8 cellular contexts compared by ENCODE assay signal in genomic region chr2:120344214-120344990, GRCh38. TPM values are rescaled to one million over a fixed set of nuclear protein-coding genes. Genes with fewer than 3 reads are reported as not detected.
DNase-seq lines count a peak whose midpoint lies in the region; TF ChIP-seq lines count a peak whose summit lies in the region.

No MANE protein-coding gene starts in this region.

- H3K4me1 ChIP-seq in BLaER1, result peaks cover 51% of the 10 kb centered on the region
- H3K4me1 ChIP-seq in MM.1S (ENCODE audit: low read length), result 0 out of 2 replicates have a peak, but pooled peaks cover 8% of the 10 kb centered on the region
- H3K4me1 ChIP-seq in muscle layer of duodenum (ENCODE audit: control insufficient read depth in 1 of 2, insufficient read depth in 2 of 2, low read length in 2 of 2), result peaks cover 0 to 41% of the 10 kb centered on the region in 2 donors

- no peaks in the 10 kb centered on the region for H3K9me3 ChIP-seq in BLaER1
- no peaks in the 10 kb centered on the region for H3K9me3 ChIP-seq in MM.1S (replicated peaks; ENCODE audit: insufficient read depth, low read length)
- H3K9me3 ChIP-seq in muscle layer of duodenum (ENCODE audit: control insufficient read depth in 1 of 2, low read length in 2 of 2), result no peaks in the 10 kb centered on the region

- peak overlapping the region; percentile 34; the same call in 1 of the 2 replicates for H3K9ac ChIP-seq in BLaER1
- H3K9ac ChIP-seq in MM.1S (ENCODE audit: low read length), result no peak overlapping the region

- H2AFZ ChIP-seq in MM.1S (ENCODE audit: low read length), result no peak overlapping the region

- H3K79me2 ChIP-seq in MM.1S (ENCODE audit: low read length), result no peaks in the 10 kb centered on the region

- DNase-seq in MM.1S (no peak), dermis blood vessel endothelial cell (peak; percentile 39), NCI-H128 (lab: John Stamatoyannopoulos, UW; ENCODE audit: unreplicated experiment) (no peak), HK-2 (ENCODE audit: unreplicated experiment) (no peak), cerebellar nuclear complex (lab: John Stamatoyannopoulos, UW) (no peak)
- DNase-seq in activated effector memory CD4-positive, alpha-beta T cell treated with anti-CD3 and anti-CD28 coated beads, Interleukin-2, amount 50 U/mL, for 16 hours, result no peak

- H3K36me3 ChIP-seq in BLaER1 (no peaks in the 10 kb centered on the region), MM.1S (replicated peaks; ENCODE audit: insufficient read depth, low read length) (no peaks in the 10 kb centered on the region), muscle layer of duodenum (ENCODE audit: control insufficient read depth in 1 of 2, insufficient read depth in 2 of 2, low read length in 2 of 2) (no peaks in the 10 kb centered on the region)

- peak overlapping the region; percentile 76 for H3K4me3 ChIP-seq in BLaER1
- H3K4me3 ChIP-seq in MM.1S (ENCODE audit: low read length), result peak overlapping the region; percentile 7; the same call in 1 of the 2 replicates
- peak overlapping the region; percentile 11 to 64 for H3K4me3 ChIP-seq in muscle layer of duodenum (ENCODE audit: low read depth in 1 of 2, low read length in 2 of 2)

- H3K4me2 ChIP-seq in BLaER1 (peak overlapping the region; percentile 100), MM.1S (ENCODE audit: low read depth, low read length) (peak overlapping the region; percentile 47; the same call in 1 of the 2 replicates)

- no peak for TF ChIP-seq CTCF in MM.1S (IDR thresholded peaks at IDR 0.05; ENCODE audit: low read length)

- no peaks in the 10 kb centered on the region for H3K9me2 ChIP-seq in MM.1S (replicated peaks; ENCODE audit: insufficient read depth, low read length)

- H4K20me1 ChIP-seq in BLaER1 (peaks cover 55% of the 10 kb centered on the region), MM.1S (ENCODE audit: insufficient read depth, low read length) (no peaks in the 10 kb centered on the region)

- H3K27ac ChIP-seq in BLaER1 (no peak overlapping the region), MM.1S (ENCODE audit: low read length) (no peak overlapping the region), muscle layer of duodenum (ENCODE audit: low read length) (no peak overlapping the region)

- H3K27me3 ChIP-seq in BLaER1 (peaks cover 91% of the 10 kb centered on the region), MM.1S (replicated peaks; ENCODE audit: insufficient read depth, low read length) (peaks cover 44% of the 10 kb centered on the region), muscle layer of duodenum (ENCODE audit: low read depth, low read length) (peaks cover 43% of the 10 kb centered on the region)

- H3F3A ChIP-seq in MM.1S (ENCODE audit: insufficient read depth, low read length), result no peaks in the 10 kb centered on the region

RNA-seq across cellular contexts. Expression of gene INHBB, which starts 1.5 kb away (rescaled TPM):
- total RNA-seq in dermis blood vessel endothelial cell, result 8.5 and 11.8 TPM in 2 replicates

Comparison
In these comparisons a context has a peak if more than half of its experiments do, and no peak if none do; other contexts are left out.
1. H3K4me3 ChIP-seq: peak in every context shown above with its lines; median percentile 76 in BLaER1; 38 in muscle layer of duodenum; 7 in MM.1S.